1 cellular context compared by ENCODE assay signal in genomic region chr5:149652697-149653096, GRCh38.
TF ChIP-seq lines count a peak whose summit lies in the region.

No MANE protein-coding gene starts in this region.

TF ChIP-seq in GM23338, 12 proteins besides CTCF, POLR2A, EP300 and RAD21 (continued from another document):
- TF ChIP-seq ZNF462 (CRISPR knock-in tag; IDR thresholded peaks at IDR 0.05) (no peak), REST (IDR thresholded peaks at IDR 0.05; ENCODE audit: unreplicated experiment) (no peak), EZH2 (IDR thresholded peaks at IDR 0.05; ENCODE audit: low read depth, unreplicated experiment) (no peak), ZNF114 (CRISPR knock-in tag; IDR thresholded peaks at IDR 0.05) (no peak), CREB1 (CRISPR knock-in tag; IDR thresholded peaks at IDR 0.05; ENCODE audit: low read depth) (no peak), EZH2phosphoT487 (IDR thresholded peaks at IDR 0.05; ENCODE audit: unreplicated experiment) (no peak), STAT1 (IDR thresholded peaks at IDR 0.05; ENCODE audit: unreplicated experiment) (no peak), JUNB (IDR thresholded peaks at IDR 0.05; ENCODE audit: unreplicated experiment) (no peak), NANOG (IDR thresholded peaks at IDR 0.05; ENCODE audit: borderline replicate concordance) (no peak)
